Comparison of ENCODE assay signal across 9 cellular contexts in the genomic region with DNA sequence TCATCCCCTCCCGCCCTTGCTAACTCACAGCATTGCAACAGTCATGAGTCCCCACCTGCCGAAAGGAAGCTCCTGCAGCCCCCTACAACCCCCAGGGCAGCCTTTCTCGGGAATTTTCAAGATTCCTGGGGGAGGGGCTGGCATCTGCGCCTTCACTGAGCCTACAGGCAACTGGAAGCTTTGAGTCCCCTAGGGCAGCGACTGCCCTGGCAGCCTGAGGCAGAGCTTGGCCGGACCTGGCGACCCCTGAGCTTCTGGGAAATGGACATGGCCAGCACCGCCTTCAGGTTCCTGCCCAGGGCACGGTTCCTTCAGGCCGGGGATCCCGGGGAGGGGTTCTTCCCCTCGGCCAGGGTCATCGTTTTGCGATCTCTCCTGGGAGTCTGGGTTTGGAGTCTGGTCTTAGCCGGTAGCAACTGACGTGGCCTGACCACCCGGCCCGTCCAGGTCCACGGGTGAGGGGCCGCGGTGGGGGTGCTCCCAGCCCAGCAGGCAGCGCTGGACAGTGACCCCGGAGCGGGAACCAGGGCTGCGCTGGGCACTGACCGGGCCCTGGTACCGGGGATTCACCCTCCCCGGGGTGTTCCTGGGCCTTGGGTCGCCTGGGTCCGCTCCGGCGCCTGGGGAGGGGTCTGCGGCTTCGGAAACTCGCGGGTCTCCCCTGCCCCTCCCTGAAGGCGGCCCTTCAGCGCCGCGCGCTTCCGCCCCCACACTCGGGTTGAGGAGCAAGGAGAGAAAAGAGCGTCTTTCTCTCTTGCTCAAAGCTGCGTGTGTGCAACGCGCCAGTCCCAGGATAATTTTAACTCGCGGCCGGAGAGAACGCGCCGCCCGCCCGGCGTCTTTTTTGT. TPM values are rescaled to one million over a fixed set of nuclear protein-coding genes. Genes with fewer than 3 reads are reported as not detected.
DNase-seq lines count a peak whose midpoint lies in the region; ATAC-seq and TF ChIP-seq lines count a peak whose summit lies in the region.
"Had no signal": no experiment of that assay in that cellular context is flagged by ENCODE, and none has a peak within 500 bp of the region (broad histone marks: within the 10 kb centered on the region; RNA-seq: fewer than 3 reads in every experiment).

No MANE protein-coding gene starts in this region.

- POLR2A ChIA-PET in CD4-positive, alpha-beta T cell (lab: Charles Lee) = interaction anchor here (0.8 to 2.7 kb wide), 4 partner anchors 9 to 45 kb away, joined by 3 to 10 read pairs (median 4); a partner anchor contains a TSS

- intact Hi-C loops in CD4-positive, alpha-beta T cell (cut with DNase I, micrococcal nuclease) = no loop called here

- peak; percentile 59 for ATAC-seq in CD4-positive, alpha-beta T cell (ENCODE audit: poor library complexity)
- ATAC-seq in omental fat pad (ENCODE audit: low FRiP score) = peak; percentile 10

- peak overlapping the region; percentile 42 for H3K4me3 Mint-ChIP-seq in CD4-positive, alpha-beta T cell

- H3K27ac Mint-ChIP-seq in CD4-positive, alpha-beta T cell = no peak overlapping the region

- no peaks in the 10 kb centered on the region for H3K9me3 Mint-ChIP-seq in CD4-positive, alpha-beta T cell

- peaks cover 13% of the 10 kb centered on the region for H3K36me3 ChIP-seq in HUES64 (ENCODE audit: insufficient read depth, low read length)
- H3K36me3 ChIP-seq in ectodermal cell (ENCODE audit: control insufficient read depth, insufficient read depth, low read length) = no peaks in the 10 kb centered on the region
- peaks cover 14% of the 10 kb centered on the region for H3K36me3 ChIP-seq in brain microvascular endothelial cell (replicated peaks)

- DNase-seq in CD4-positive, alpha-beta T cell = no peak
- no peak for DNase-seq in omental fat pad (ENCODE audit: low spot score)
- DNase-seq in brain microvascular endothelial cell = no peak
- no peak for DNase-seq in activated CD8-positive, alpha-beta memory T cell treated with anti-CD3 and anti-CD28 coated beads, Interleukin-2, amount 50 U/mL, for 48 hours
- no peak for DNase-seq in NCI-H82 treated with DMSO at 0.1 percent for 48 hours (lab: John Stamatoyannopoulos, UW; ENCODE audit: unreplicated experiment)
- no peak for DNase-seq in activated effector memory CD4-positive, alpha-beta T cell treated with Interleukin-2 at 50 U/mL for 16 hours
- DNase-seq: effector CD8-positive, alpha-beta T cell had no signal

- H3K4me1 Mint-ChIP-seq in CD4-positive, alpha-beta T cell (ENCODE audit: low read depth) = peaks cover 12% of the 10 kb centered on the region

- no peak for TF ChIP-seq CTCF in CD4-positive, alpha-beta T cell (IDR thresholded peaks at IDR 0.05)
- TF ChIP-seq CTCF in omental fat pad (IDR thresholded peaks at IDR 0.05) (no peak), brain microvascular endothelial cell (IDR thresholded peaks at IDR 0.05; ENCODE audit: low read depth, low read length, missing control alignments) (no peak)

- H3K9ac ChIP-seq in HUES64 (ENCODE audit: low read depth, low read length) = peak overlapping the region; percentile 81

- peak overlapping the region; percentile 62 for H3K4me3 ChIP-seq in HUES64 (ENCODE audit: low read length)
- H3K4me3 ChIP-seq in ectodermal cell (ENCODE audit: insufficient read depth, low read depth, low read length) = peak overlapping the region; percentile 33
- no peak overlapping the region for H3K4me3 ChIP-seq in brain microvascular endothelial cell (ENCODE audit: low read depth, low read length)

- CTCF ChIA-PET in CD4-positive, alpha-beta T cell (lab: Charles Lee) = no interaction called here

- WGBS in HUES64 = 1% methylated on average over 56 of the region's 56 CpGs
- WGBS in ectodermal cell, 2 experiments = 1% methylated on average over 56 of the region's 56 CpGs

- no peaks in the 10 kb centered on the region for H3K9me3 ChIP-seq in CD4-positive, alpha-beta T cell (ENCODE audit: control insufficient read depth, low read length)
- H3K9me3 ChIP-seq in HUES64 (ENCODE audit: insufficient read depth, low read depth, low read length) (no peaks in the 10 kb centered on the region), ectodermal cell (ENCODE audit: control insufficient read depth, low read length) (no peaks in the 10 kb centered on the region)

- peaks cover 47% of the 10 kb centered on the region for H3K27me3 ChIP-seq in CD4-positive, alpha-beta T cell (ENCODE audit: control insufficient read depth, insufficient read depth, low read length)
- H3K27me3 ChIP-seq in HUES64 (ENCODE audit: insufficient read depth, low read length) (peaks cover 13% of the 10 kb centered on the region), ectodermal cell (ENCODE audit: control insufficient read depth, insufficient read depth, low read length, poor library complexity, severe bottlenecking) (peaks cover 28% of the 10 kb centered on the region), brain microvascular endothelial cell (replicated peaks) (peaks cover 20% of the 10 kb centered on the region)

- peaks cover 13% of the 10 kb centered on the region for H3K36me3 Mint-ChIP-seq in CD4-positive, alpha-beta T cell (ENCODE audit: low read depth)

- H3K4me1 ChIP-seq in HUES64 (ENCODE audit: insufficient read depth, low read length) (peaks cover 11% of the 10 kb centered on the region), ectodermal cell (ENCODE audit: control insufficient read depth, insufficient read depth, low read length) (peaks cover 27% of the 10 kb centered on the region)

- in situ Hi-C loops in brain microvascular endothelial cell (cut with HindIII; ENCODE audit: low pct_ligation_motif_present, low sequenced_read_pairs) = no loop called here

- H3K27ac ChIP-seq in CD4-positive, alpha-beta T cell (ENCODE audit: low read depth, low read length) = no peak overlapping the region
- H3K27ac ChIP-seq in HUES64 (ENCODE audit: low read depth, low read length) (peak overlapping the region; percentile 80), ectodermal cell (ENCODE audit: insufficient read depth, low read depth, low read length, poor library complexity, severe bottlenecking) (no peak overlapping the region), brain microvascular endothelial cell (no peak overlapping the region)

- peaks cover 23% of the 10 kb centered on the region for H3K27me3 Mint-ChIP-seq in CD4-positive, alpha-beta T cell

RNA-seq across cellular contexts. Expression of a gene that starts 0.6 kb away (rescaled TPM):
- not detected for total RNA-seq in CD4-positive, alpha-beta T cell
- polyA plus RNA-seq in HUES64 (2013, experiment 1 of 2) = 37.3 TPM
- 34.6 TPM for polyA plus RNA-seq in HUES64 (2013, experiment 2 of 2)
- 60.6 TPM for polyA plus RNA-seq in ectodermal cell (2013, experiment 1 of 4)
- 54.1 TPM for polyA plus RNA-seq in ectodermal cell (2013, experiment 2 of 4)
- polyA plus RNA-seq in ectodermal cell (2013, experiment 3 of 4) = 39.6 TPM
- 47.9 TPM for polyA plus RNA-seq in ectodermal cell (2013, experiment 4 of 4)
- total RNA-seq in omental fat pad = 1 to 10 TPM; 2.3 to 6.3 (median 3.6) TPM

RNA-seq across cellular contexts. Expression of a gene that starts 11.6 kb away (rescaled TPM):
- 10 to 100 TPM; 54.5 to 56.0 TPM for total RNA-seq in CD4-positive, alpha-beta T cell
- polyA plus RNA-seq in HUES64 (2013, experiment 1 of 2) = 12.8 TPM
- polyA plus RNA-seq in HUES64 (2013, experiment 2 of 2) = 15.0 TPM
- 19.7 TPM for polyA plus RNA-seq in ectodermal cell (2013, experiment 1 of 4)
- 17.8 TPM for polyA plus RNA-seq in ectodermal cell (2013, experiment 2 of 4)
- 17.8 TPM for polyA plus RNA-seq in ectodermal cell (2013, experiment 3 of 4)
- polyA plus RNA-seq in ectodermal cell (2013, experiment 4 of 4) = 16.0 TPM
- 10 to 100 TPM; 34.0 to 84.2 (median 52.8) TPM for total RNA-seq in omental fat pad

RNA-seq across cellular contexts. Expression of a gene that starts 20.0 kb away (rescaled TPM):
- total RNA-seq in CD4-positive, alpha-beta T cell = 1 to 10 TPM; 7.4 to 7.9 TPM
- polyA plus RNA-seq in HUES64 (2013, experiment 1 of 2) = 12.9 TPM
- polyA plus RNA-seq in HUES64 (2013, experiment 2 of 2) = 15.5 TPM
- polyA plus RNA-seq in ectodermal cell (2013, experiment 1 of 4) = 14.1 TPM
- 12.8 TPM for polyA plus RNA-seq in ectodermal cell (2013, experiment 2 of 4)
- polyA plus RNA-seq in ectodermal cell (2013, experiment 3 of 4) = 14.6 TPM
- polyA plus RNA-seq in ectodermal cell (2013, experiment 4 of 4) = 13.9 TPM
- 10 to 100 TPM in 2 of 4 donors, 1 to 10 TPM in 2; 8.0 to 10.4 (median 9.1) TPM for total RNA-seq in omental fat pad

RNA-seq across cellular contexts. Expression of a gene that starts 45.4 kb away (rescaled TPM):
- total RNA-seq in CD4-positive, alpha-beta T cell = 1 to 10 TPM; 5.9 to 6.3 TPM
- 10.8 TPM for polyA plus RNA-seq in HUES64 (2013, experiment 1 of 2)
- 16.0 TPM for polyA plus RNA-seq in HUES64 (2013, experiment 2 of 2)
- polyA plus RNA-seq in ectodermal cell (2013, experiment 1 of 4) = 24.8 TPM
- polyA plus RNA-seq in ectodermal cell (2013, experiment 2 of 4) = 24.0 TPM
- polyA plus RNA-seq in ectodermal cell (2013, experiment 3 of 4) = 23.4 TPM
- 26.3 TPM for polyA plus RNA-seq in ectodermal cell (2013, experiment 4 of 4)
- total RNA-seq in omental fat pad = 1 to 10 TPM; 6.1 to 7.7 (median 6.3) TPM
